1 cellular context compared by ENCODE assay signal in genomic region chr2:165674780-165675179, GRCh38.
TF ChIP-seq lines count a peak whose summit lies in the region.

No MANE protein-coding gene starts in this region.

TF ChIP-seq in GM12878, 131 proteins besides CTCF, POLR2A, EP300 and RAD21 (continued from another document and continues in another):
- TF ChIP-seq ZBTB33 (IDR thresholded peaks at IDR 0.05) = no peak
- TF ChIP-seq TARDBP (IDR thresholded peaks at IDR 0.05; ENCODE audit: borderline replicate concordance) = no peak
- TF ChIP-seq ZNF24 (IDR thresholded peaks at IDR 0.05) = no peak
- TF ChIP-seq BMI1 (IDR thresholded peaks at IDR 0.05; ENCODE audit: borderline replicate concordance) = no peak
- peak; percentile 76 for TF ChIP-seq MEF2B (IDR thresholded peaks at IDR 0.05; ENCODE audit: partially characterized antibody, poor library complexity, severe bottlenecking)
- TF ChIP-seq, protein P1, sequence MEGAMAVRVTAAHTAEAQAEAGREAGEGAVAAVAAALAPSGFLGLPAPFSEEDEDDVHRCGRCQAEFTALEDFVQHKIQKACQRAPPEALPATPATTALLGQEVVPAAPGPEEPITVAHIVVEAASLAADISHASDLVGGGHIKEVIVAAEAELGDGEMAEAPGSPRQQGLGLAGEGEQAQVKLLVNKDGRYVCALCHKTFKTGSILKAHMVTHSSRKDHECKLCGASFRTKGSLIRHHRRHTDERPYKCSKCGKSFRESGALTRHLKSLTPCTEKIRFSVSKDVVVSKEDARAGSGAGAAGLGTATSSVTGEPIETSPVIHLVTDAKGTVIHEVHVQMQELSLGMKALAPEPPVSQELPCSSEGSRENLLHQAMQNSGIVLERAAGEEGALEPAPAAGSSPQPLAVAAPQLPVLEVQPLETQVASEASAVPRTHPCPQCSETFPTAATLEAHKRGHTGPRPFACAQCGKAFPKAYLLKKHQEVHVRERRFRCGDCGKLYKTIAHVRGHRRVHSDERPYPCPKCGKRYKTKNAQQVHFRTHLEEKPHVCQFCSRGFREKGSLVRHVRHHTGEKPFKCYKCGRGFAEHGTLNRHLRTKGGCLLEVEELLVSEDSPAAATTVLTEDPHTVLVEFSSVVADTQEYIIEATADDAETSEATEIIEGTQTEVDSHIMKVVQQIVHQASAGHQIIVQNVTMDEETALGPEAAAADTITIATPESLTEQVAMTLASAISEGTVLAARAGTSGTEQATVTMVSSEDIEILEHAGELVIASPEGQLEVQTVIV (IDR thresholded peaks at IDR 0.05; ENCODE audit: borderline replicate concordance, partially characterized antibody) = no peak
- TF ChIP-seq CBFB (IDR thresholded peaks at IDR 0.05; ENCODE audit: low read depth) = no peak
- TF ChIP-seq ZSCAN29 (IDR thresholded peaks at IDR 0.05) = no peak
- TF ChIP-seq MXI1 (IDR thresholded peaks at IDR 0.05; ENCODE audit: low read depth, low read length) = no peak
- TF ChIP-seq ATF2 (IDR thresholded peaks at IDR 0.05; ENCODE audit: low read length) = no peak
- TF ChIP-seq, protein P2, sequence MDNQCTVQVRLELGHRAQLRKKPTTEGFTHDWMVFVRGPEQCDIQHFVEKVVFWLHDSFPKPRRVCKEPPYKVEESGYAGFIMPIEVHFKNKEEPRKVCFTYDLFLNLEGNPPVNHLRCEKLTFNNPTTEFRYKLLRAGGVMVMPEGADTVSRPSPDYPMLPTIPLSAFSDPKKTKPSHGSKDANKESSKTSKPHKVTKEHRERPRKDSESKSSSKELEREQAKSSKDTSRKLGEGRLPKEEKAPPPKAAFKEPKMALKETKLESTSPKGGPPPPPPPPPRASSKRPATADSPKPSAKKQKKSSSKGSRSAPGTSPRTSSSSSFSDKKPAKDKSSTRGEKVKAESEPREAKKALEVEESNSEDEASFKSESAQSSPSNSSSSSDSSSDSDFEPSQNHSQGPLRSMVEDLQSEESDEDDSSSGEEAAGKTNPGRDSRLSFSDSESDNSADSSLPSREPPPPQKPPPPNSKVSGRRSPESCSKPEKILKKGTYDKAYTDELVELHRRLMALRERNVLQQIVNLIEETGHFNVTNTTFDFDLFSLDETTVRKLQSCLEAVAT (IDR thresholded peaks at IDR 0.05) = no peak
- no peak for TF ChIP-seq IRF5 (IDR thresholded peaks at IDR 0.05; ENCODE audit: borderline replicate concordance)
- TF ChIP-seq ELK1 (IDR thresholded peaks at IDR 0.05; ENCODE audit: low read depth, low read length) = no peak
- TF ChIP-seq REST (IDR thresholded peaks at IDR 0.05; ENCODE audit: low read depth, low read length) = no peak
- TF ChIP-seq ZBED1 (IDR thresholded peaks at IDR 0.05; ENCODE audit: borderline replicate concordance) = no peak
- no peak for TF ChIP-seq CEBPB (IDR thresholded peaks at IDR 0.05; ENCODE audit: borderline replicate concordance in 1 of 2, low read depth in 2 of 2, low read length in 2 of 2)
- no peak for TF ChIP-seq ATF7 (IDR thresholded peaks at IDR 0.05; ENCODE audit: low read depth)
- TF ChIP-seq HDAC6 (IDR thresholded peaks at IDR 0.05; ENCODE audit: unreplicated experiment) = no peak
- TF ChIP-seq ZBTB40 (IDR thresholded peaks at IDR 0.05; ENCODE audit: borderline replicate concordance) = no peak
- TF ChIP-seq RB1 (IDR thresholded peaks at IDR 0.05; ENCODE audit: borderline replicate concordance) = no peak
- no peak for TF ChIP-seq ZNF207 (IDR thresholded peaks at IDR 0.05; ENCODE audit: borderline replicate concordance)
- TF ChIP-seq BRCA1 (IDR thresholded peaks at IDR 0.05; ENCODE audit: low read depth, low read length) = no peak
- TF ChIP-seq BHLHE40 (IDR thresholded peaks at IDR 0.05; ENCODE audit: borderline replicate concordance in 1 of 2, low read depth in 2 of 2, low read length in 1 of 2) = peak in 1 of 2 experiments; percentile 88; a peak in 2 of 4 replicates
- no peak for TF ChIP-seq POLR2AphosphoS5 (IDR thresholded peaks at IDR 0.05; ENCODE audit: low read length)
- TF ChIP-seq FOXM1 (IDR thresholded peaks at IDR 0.05; ENCODE audit: low read depth, low read length) = no peak
- TF ChIP-seq SREBF1 (IDR thresholded peaks at IDR 0.05; ENCODE audit: low read length) = no peak
- TF ChIP-seq SMAD1 (IDR thresholded peaks at IDR 0.05; ENCODE audit: low read depth, partially characterized antibody) = no peak
- no peak for TF ChIP-seq RAD51 (IDR thresholded peaks at IDR 0.05)
- TF ChIP-seq MTA3 (IDR thresholded peaks at IDR 0.05; ENCODE audit: borderline replicate concordance, low read length) = no peak
- TF ChIP-seq KDM1A (IDR thresholded peaks at IDR 0.05; ENCODE audit: borderline replicate concordance) = no peak
- TF ChIP-seq CBX3 (IDR thresholded peaks at IDR 0.05; ENCODE audit: borderline replicate concordance, low read depth) = no peak
- TF ChIP-seq RCOR1 (conservative IDR thresholded peaks at IDR 0.05; ENCODE audit: low read depth, low read length) = no peak
- TF ChIP-seq JUND (IDR thresholded peaks at IDR 0.05; ENCODE audit: low read depth, low read length) = no peak
- peak; percentile 91 for TF ChIP-seq ZNF217 (IDR thresholded peaks at IDR 0.05)
- TF ChIP-seq, protein P3, sequence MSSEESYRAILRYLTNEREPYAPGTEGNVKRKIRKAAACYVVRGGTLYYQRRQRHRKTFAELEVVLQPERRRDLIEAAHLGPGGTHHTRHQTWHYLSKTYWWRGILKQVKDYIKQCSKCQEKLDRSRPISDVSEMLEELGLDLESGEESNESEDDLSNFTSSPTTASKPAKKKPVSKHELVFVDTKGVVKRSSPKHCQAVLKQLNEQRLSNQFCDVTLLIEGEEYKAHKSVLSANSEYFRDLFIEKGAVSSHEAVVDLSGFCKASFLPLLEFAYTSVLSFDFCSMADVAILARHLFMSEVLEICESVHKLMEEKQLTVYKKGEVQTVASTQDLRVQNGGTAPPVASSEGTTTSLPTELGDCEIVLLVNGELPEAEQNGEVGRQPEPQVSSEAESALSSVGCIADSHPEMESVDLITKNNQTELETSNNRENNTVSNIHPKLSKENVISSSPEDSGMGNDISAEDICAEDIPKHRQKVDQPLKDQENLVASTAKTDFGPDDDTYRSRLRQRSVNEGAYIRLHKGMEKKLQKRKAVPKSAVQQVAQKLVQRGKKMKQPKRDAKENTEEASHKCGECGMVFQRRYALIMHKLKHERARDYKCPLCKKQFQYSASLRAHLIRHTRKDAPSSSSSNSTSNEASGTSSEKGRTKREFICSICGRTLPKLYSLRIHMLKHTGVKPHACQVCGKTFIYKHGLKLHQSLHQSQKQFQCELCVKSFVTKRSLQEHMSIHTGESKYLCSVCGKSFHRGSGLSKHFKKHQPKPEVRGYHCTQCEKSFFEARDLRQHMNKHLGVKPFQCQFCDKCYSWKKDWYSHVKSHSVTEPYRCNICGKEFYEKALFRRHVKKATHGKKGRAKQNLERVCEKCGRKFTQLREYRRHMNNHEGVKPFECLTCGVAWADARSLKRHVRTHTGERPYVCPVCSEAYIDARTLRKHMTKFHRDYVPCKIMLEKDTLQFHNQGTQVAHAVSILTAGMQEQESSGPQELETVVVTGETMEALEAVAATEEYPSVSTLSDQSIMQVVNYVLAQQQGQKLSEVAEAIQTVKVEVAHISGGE (CRISPR knock-in tag; IDR thresholded peaks at IDR 0.05) = no peak
- TF ChIP-seq TBL1XR1 (IDR thresholded peaks at IDR 0.05; ENCODE audit: low read depth, low read length) = no peak
- TF ChIP-seq CREM (IDR thresholded peaks at IDR 0.05; ENCODE audit: low read depth) = no peak
